18 cellular contexts compared by ENCODE assay signal in the genomic region with DNA sequence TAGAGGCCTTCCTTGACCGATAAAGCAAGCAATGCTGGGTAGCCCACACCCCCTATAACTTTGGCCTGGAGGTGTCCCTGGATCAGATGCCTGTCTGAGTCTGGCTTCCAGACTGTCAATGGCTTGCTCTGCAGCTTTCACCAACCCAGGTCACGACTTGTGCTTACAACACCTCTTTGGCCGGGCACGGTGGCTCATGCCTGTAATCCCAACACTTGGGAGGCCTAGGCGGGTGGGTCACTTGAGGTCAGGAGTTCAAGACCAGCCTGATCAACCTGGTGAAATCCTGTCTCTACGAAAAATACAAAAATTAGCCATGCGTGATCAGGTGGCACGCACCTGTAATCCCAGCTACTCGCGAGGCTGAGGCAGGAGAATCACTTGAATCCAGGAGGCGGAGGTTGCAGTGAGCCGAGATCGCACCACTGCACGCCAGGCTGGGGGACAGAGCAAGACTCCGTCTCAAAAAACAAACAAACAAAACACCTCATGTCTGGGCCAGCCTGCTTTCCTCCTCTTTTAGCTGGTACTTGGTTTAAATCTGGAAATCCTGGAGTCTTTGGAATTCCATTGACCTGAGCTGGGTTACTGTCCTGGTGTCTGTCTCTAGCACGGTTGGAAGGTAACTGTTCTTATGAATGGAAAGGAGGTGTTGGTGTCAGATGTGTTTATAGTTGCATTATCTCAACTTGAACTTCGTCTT. TPM values are rescaled to one million over a fixed set of nuclear protein-coding genes. Genes with fewer than 3 reads are reported as not detected.
DNase-seq lines count a peak whose midpoint lies in the region; ATAC-seq, FAIRE-seq and TF ChIP-seq lines count a peak whose summit lies in the region.
"Had no signal": no experiment of that assay in that cellular context is flagged by ENCODE, and none has a peak within 500 bp of the region (broad histone marks: within the 10 kb centered on the region; RNA-seq: fewer than 3 reads in every experiment).

No MANE protein-coding gene starts in this region.

- H3K4me1 ChIP-seq in left ventricle myocardium inferior (peaks cover 18% of the 10 kb centered on the region), SJCRH30 (peaks cover 14% of the 10 kb centered on the region)

- H3K27ac ChIP-seq in left ventricle myocardium inferior (replicated peaks): no peak overlapping the region
- H3K27ac ChIP-seq in SJCRH30: peak overlapping the region; percentile 47
- no peak overlapping the region for H3K27ac ChIP-seq in coronary artery

- FAIRE-seq in GM12891 (lab: Jason Lieb, UNC): no peak
- FAIRE-seq: G401.6, H54 had no signal

- H3K36me3 ChIP-seq in left ventricle myocardium inferior (no peaks in the 10 kb centered on the region), SJCRH30 (no peaks in the 10 kb centered on the region)

- ATAC-seq in Right ventricle myocardium superior (ENCODE audit: poor library complexity) (peak; percentile 51), left lobe of liver (peak; percentile 63), GM18505 (IDR thresholded peaks at IDR 0.05; ENCODE audit: unreplicated experiment) (no peak)

- intact Hi-C loops in Right ventricle myocardium superior (cut with DNase I) (no loop called here), left ventricle myocardium inferior (cut with micrococcal nuclease) (no loop called here)

- H3K27me3 ChIP-seq in left ventricle myocardium inferior (ENCODE audit: low read depth) (no peaks in the 10 kb centered on the region), SJCRH30 (no peaks in the 10 kb centered on the region)

- TF ChIP-seq POLR2A in GM12891 (IDR thresholded peaks at IDR 0.05; ENCODE audit: low read depth, low read length) (no peak), GM18505 (IDR thresholded peaks at IDR 0.05; ENCODE audit: borderline replicate concordance, extremely low read depth, insufficient read depth, insufficient read length) (no peak)

- H3K4me3 ChIP-seq in left ventricle myocardium inferior (no peak overlapping the region), SJCRH30 (no peak overlapping the region), coronary artery (no peak overlapping the region)

- TF ChIP-seq CTCF in left ventricle myocardium inferior (IDR thresholded peaks at IDR 0.05; ENCODE audit: borderline replicate concordance) (no peak), coronary artery (IDR thresholded peaks at IDR 0.05) (no peak)

- H3K9me3 ChIP-seq in left ventricle myocardium inferior (replicated peaks) (no peaks in the 10 kb centered on the region), SJCRH30 (replicated peaks) (no peaks in the 10 kb centered on the region)

- no peak for DNase-seq in Right ventricle myocardium superior
- DNase-seq in left ventricle myocardium inferior: no peak
- DNase-seq in SJCRH30: no peak
- DNase-seq in left lobe of liver (ENCODE audit: low spot score): no peak
- no peak for DNase-seq in coronary artery (ENCODE audit: low spot score)
- no peak for DNase-seq in GM12891 (ENCODE audit: insufficient read length, low spot score)
- DNase-seq in LoVo (ENCODE audit: low spot score): no peak
- DNase-seq: AML-193, Calu3, DMS79, NCI-H1092, NCI-H1694 treated with DMSO at 0.1 percent for 48 hours, NCI-H446 treated with DMSO at 0.1 percent for 48 hours, NCI-H748 treated with DMSO at 0.1 percent for 48 hours, SW 1271 had no signal

TF ChIP-seq in GM12891, 5 proteins besides CTCF, POLR2A, EP300 and RAD21:
- TF ChIP-seq SPI1 (IDR thresholded peaks at IDR 0.05; ENCODE audit: low read depth, low read length): no peak
- no peak for TF ChIP-seq POU2F2 (IDR thresholded peaks at IDR 0.05; ENCODE audit: low read depth, low read length)
- TF ChIP-seq TAF1 (IDR thresholded peaks at IDR 0.05; ENCODE audit: low read depth, low read length): no peak
- TF ChIP-seq PAX5 (IDR thresholded peaks at IDR 0.05; ENCODE audit: insufficient read depth, low read length, severe bottlenecking): no peak
- TF ChIP-seq POLR2AphosphoS5 (IDR thresholded peaks at IDR 0.05; ENCODE audit: low read depth, low read length): no peak

RNA-seq across cellular contexts. Expression of gene GARRE1, which starts 10.3 kb away (rescaled TPM):
- total RNA-seq in Right ventricle myocardium superior: 15.3 TPM
- total RNA-seq in left ventricle myocardium inferior: 20.9 TPM
- 15.8 and 17.5 TPM in 2 replicates for total RNA-seq in SJCRH30 (2014; rRNA removed; shearing (Covaris generic))
- total RNA-seq in left lobe of liver: 9.2 TPM
- polyA plus RNA-seq in GM12891 (2012; ENCODE audit: low read depth, missing spikeins): 3.8 TPM
